In genomic region chr6:90584636-90585255, GRCh38 we compare ENCODE assay signal across 9 cellular contexts. TPM values are rescaled to one million over a fixed set of nuclear protein-coding genes. Genes with fewer than 3 reads are reported as not detected.
DNase-seq lines count a peak whose midpoint lies in the region; ATAC-seq and TF ChIP-seq lines count a peak whose summit lies in the region.
"Had no signal": no experiment of that assay in that cellular context is flagged by ENCODE, and none has a peak within 500 bp of the region (broad histone marks: within the 10 kb centered on the region; RNA-seq: fewer than 3 reads in every experiment).

No MANE protein-coding gene starts in this region.

- H3K4me1 ChIP-seq in gastroesophageal sphincter, result peaks cover 0 to 60% (median 5%) of the 10 kb centered on the region in 3 donors

- no peaks in the 10 kb centered on the region for H3K27me3 ChIP-seq in gastroesophageal sphincter

- TF ChIP-seq POLR2A in gastroesophageal sphincter (IDR thresholded peaks at IDR 0.05), result no peak

- peaks cover 56% of the 10 kb centered on the region for H3K4me1 Mint-ChIP-seq in activated naive CD8-positive, alpha-beta T cell treated with anti-CD3 and anti-CD28 coated beads, Interleukin-2, amount 50 U/mL, for 24 hours
- peaks cover 46% of the 10 kb centered on the region for H3K4me1 Mint-ChIP-seq in neural crest cell

- DNase-seq in activated naive CD8-positive, alpha-beta T cell treated with anti-CD3 and anti-CD28 coated beads, Interleukin-2, amount 50 U/mL, for 24 hours, result no peak
- DNase-seq in neural crest cell (ENCODE audit: low read depth, low spot score) (no peak), AG08396 (ENCODE audit: low spot score) (no peak)
- no peak for DNase-seq in activated CD8-positive, alpha-beta memory T cell treated with anti-CD3 and anti-CD28 coated beads, Interleukin-2, amount 50 U/mL, for 48 hours
- DNase-seq: foreskin melanocyte; stimulated activated CD4-positive, alpha-beta T cell treated with anti-CD3 and anti-CD28 coated beads, Interleukin-4, amount 100 ng/mL, for 24 hours had no signal

- WGBS in gastroesophageal sphincter (ENCODE audit: low coverage in 1 of 2), 2 donors, result 61 to 84% methylated on average over 2 of the region's 2 CpGs

- H3K36me3 ChIP-seq in gastroesophageal sphincter, result no peaks in the 10 kb centered on the region

- no peaks in the 10 kb centered on the region for H3K9me3 ChIP-seq in gastroesophageal sphincter

- ATAC-seq in GM18519 (IDR thresholded peaks at IDR 0.05; ENCODE audit: low FRiP score, unreplicated experiment) (peak; percentile 29), HG03280 (IDR thresholded peaks at IDR 0.05; ENCODE audit: unreplicated experiment) (peak; percentile 18), gastroesophageal sphincter (no peak)
- no peak for ATAC-seq in activated naive CD8-positive, alpha-beta T cell treated with anti-CD3 and anti-CD28 coated beads, Interleukin-2, amount 50 U/mL, for 24 hours

- H3K4me3 ChIP-seq in gastroesophageal sphincter, result no peak overlapping the region

- peak overlapping the region; percentile 94 for H3K4me3 Mint-ChIP-seq in activated naive CD8-positive, alpha-beta T cell treated with anti-CD3 and anti-CD28 coated beads, Interleukin-2, amount 50 U/mL, for 24 hours
- peak overlapping the region; percentile 97 for H3K4me3 Mint-ChIP-seq in neural crest cell

- H3K27ac ChIP-seq in gastroesophageal sphincter, result no peak overlapping the region

- peak overlapping the region; percentile 67 for H3K27ac Mint-ChIP-seq in activated naive CD8-positive, alpha-beta T cell treated with anti-CD3 and anti-CD28 coated beads, Interleukin-2, amount 50 U/mL, for 24 hours
- H3K27ac Mint-ChIP-seq in neural crest cell (ENCODE audit: unreplicated experiment), result no peak overlapping the region

- TF ChIP-seq CTCF in neural crest cell (conservative IDR thresholded peaks at IDR 0.05), result no peak
- no peak for TF ChIP-seq CTCF in gastroesophageal sphincter (IDR thresholded peaks at IDR 0.05)

- no peak for TF ChIP-seq EP300 in gastroesophageal sphincter (IDR thresholded peaks at IDR 0.05)

- H3K9me3 Mint-ChIP-seq in activated naive CD8-positive, alpha-beta T cell treated with anti-CD3 and anti-CD28 coated beads, Interleukin-2, amount 50 U/mL, for 24 hours, result no peaks in the 10 kb centered on the region
- no peaks in the 10 kb centered on the region for H3K9me3 Mint-ChIP-seq in neural crest cell

- H3K27me3 Mint-ChIP-seq in activated naive CD8-positive, alpha-beta T cell treated with anti-CD3 and anti-CD28 coated beads, Interleukin-2, amount 50 U/mL, for 24 hours, result peaks cover 9% of the 10 kb centered on the region
- H3K27me3 Mint-ChIP-seq in neural crest cell (ENCODE audit: low read depth), result peaks cover 22% of the 10 kb centered on the region

- H3K36me3 Mint-ChIP-seq in activated naive CD8-positive, alpha-beta T cell treated with anti-CD3 and anti-CD28 coated beads, Interleukin-2, amount 50 U/mL, for 24 hours (ENCODE audit: low read depth), result peaks cover 6% of the 10 kb centered on the region
- H3K36me3 Mint-ChIP-seq in neural crest cell (ENCODE audit: low read depth), result no peaks in the 10 kb centered on the region

RNA-seq across cellular contexts. Expression of gene MAP3K7, which starts 2.1 kb away (rescaled TPM):
- total RNA-seq in neural crest cell, result 37.9 and 38.8 TPM in 2 replicates
- 10 to 100 TPM; 18.4 to 26.6 (median 22.6) TPM for total RNA-seq in gastroesophageal sphincter

Comparison
In these comparisons a context has a peak if more than half of its experiments do, and no peak if none do; other contexts are left out.
1. ATAC-seq: peak in GM18519 (single experiment) and HG03280 (single experiment); none in activated naive CD8-positive, alpha-beta T cell treated with anti-CD3 and anti-CD28 coated beads, Interleukin-2, amount 50 U/mL, for 24 hours (single experiment) and gastroesophageal sphincter (single experiment).